In genomic region chr9:107768224-107768623, GRCh38 we compare ENCODE assay signal across 27 cellular contexts.
DNase-seq lines count a peak whose midpoint lies in the region; ATAC-seq, FAIRE-seq and TF ChIP-seq lines count a peak whose summit lies in the region.
"Had no signal": no experiment of that assay in that cellular context is flagged by ENCODE, and none has a peak within 500 bp of the region (broad histone marks: within the 10 kb centered on the region; RNA-seq: fewer than 3 reads in every experiment).

No MANE protein-coding gene starts in this region.

- H3K27ac Mint-ChIP-seq in neural progenitor cell, result no peak overlapping the region
- H3K27ac Mint-ChIP-seq: activated CD8-positive, alpha-beta T cell treated with anti-CD3 and anti-CD28 coated beads for 36 hours; activated naive CD4-positive, alpha-beta T cell treated with anti-CD3 and anti-CD28 coated beads, Interleukin-2, amount 50 U/mL, for 24 hours; activated T-helper 2 cell treated with anti-CD3 and anti-CD28 coated beads, Interferon-gamma antibody, Interleukin-2, Interleukin-4, amounts not matched to agents 10 μg/mL and 5 μg/mL and 100 μg/mL, durations not matched to agents 14 hours and 24 hours and 36 hours; HFFc6; T-helper 17 cell; type B pancreatic cell had no signal

- DNase-seq in endothelial cell of umbilical vein (ENCODE audit: low read depth, low spot score), result peak; percentile 59
- DNase-seq in left ventricle myocardium inferior, result peak; percentile 46
- peak; percentile 8 for DNase-seq in neural progenitor cell (ENCODE audit: low spot score)
- no peak for DNase-seq in G401 (ENCODE audit: low spot score)
- no peak for DNase-seq in HPDE6-E6E7 (ENCODE audit: extremely low spot score)
- DNase-seq: activated CD4-positive, CD25-positive, alpha-beta regulatory T cell treated with anti-CD3 and anti-CD28 coated beads, Interleukin-2, amount 50 U/mL, for 72 hours; activated CD8-positive, alpha-beta T cell treated with anti-CD3 and anti-CD28 coated beads for 36 hours; colonic mucosa; DMS79 treated with DMSO at 0.1 percent for 48 hours; glutamatergic neuron; HFFc6; IMR-90; NCI-H146; NCI-H2107; NCI-H446; SK-N-SH; T-helper 17 cell had no signal

- dilution Hi-C loops in endothelial cell of umbilical vein (cut with MboI; ENCODE audit: extremely low pct_ligation_motif_present, low sequenced_read_pairs), result no loop called here

- H3K79me2 ChIP-seq in endothelial cell of umbilical vein (ENCODE audit: control insufficient read depth, insufficient read depth, low read length), result no peaks in the 10 kb centered on the region
- H3K79me2 ChIP-seq in neural progenitor cell (ENCODE audit: low read depth), result no peaks in the 10 kb centered on the region

- H3K4me3 ChIP-seq in endothelial cell of umbilical vein (replicated peaks in 1 of 3; ENCODE audit: insufficient read depth in 1 of 3, low read depth in 1 of 3, low read length in 3 of 3) (no peak overlapping the region), left ventricle myocardium inferior (no peak overlapping the region), neural progenitor cell (no peak overlapping the region)
- H3K4me3 ChIP-seq: colonic mucosa, smooth muscle cell had no signal

- H3K9ac ChIP-seq in endothelial cell of umbilical vein (replicated peaks; ENCODE audit: extremely low read depth, insufficient read depth, low read length), result no peak overlapping the region
- H3K9ac ChIP-seq in neural progenitor cell, result no peak overlapping the region
- H3K9ac ChIP-seq: SK-N-SH had no signal

- H3K27ac ChIP-seq in endothelial cell of umbilical vein (ENCODE audit: insufficient read depth, low read depth, low read length) (no peak overlapping the region), left ventricle myocardium inferior (replicated peaks) (peak overlapping the region; percentile 84), neural progenitor cell (no peak overlapping the region)
- H3K27ac ChIP-seq: C4-2B, colonic mucosa, RWPE1 had no signal

- H3K4me1 ChIP-seq in endothelial cell of umbilical vein (ENCODE audit: control insufficient read depth, extremely low read depth, insufficient read depth, low read length) (peaks cover 6% of the 10 kb centered on the region), left ventricle myocardium inferior (peaks cover 27% of the 10 kb centered on the region), neural progenitor cell (no peaks in the 10 kb centered on the region)
- H3K4me1 ChIP-seq: colonic mucosa had no signal

- H3K27me3 ChIP-seq in endothelial cell of umbilical vein (ENCODE audit: control insufficient read depth in 2 of 2, insufficient read depth in 2 of 2, low read length in 2 of 2) (no peaks in the 10 kb centered on the region), left ventricle myocardium inferior (ENCODE audit: low read depth) (no peaks in the 10 kb centered on the region), neural progenitor cell (no peaks in the 10 kb centered on the region)
- H3K27me3 ChIP-seq: colonic mucosa had no signal

- H3K4me3 Mint-ChIP-seq in neural progenitor cell, result no peak overlapping the region
- H3K4me3 Mint-ChIP-seq: activated CD8-positive, alpha-beta T cell treated with anti-CD3 and anti-CD28 coated beads for 36 hours; activated naive CD4-positive, alpha-beta T cell treated with anti-CD3 and anti-CD28 coated beads, Interleukin-2, amount 50 U/mL, for 24 hours; HFFc6; T-helper 17 cell; type B pancreatic cell had no signal

- no peaks in the 10 kb centered on the region for H3K9me1 ChIP-seq in endothelial cell of umbilical vein (replicated peaks; ENCODE audit: control insufficient read depth, extremely low read depth, insufficient read depth, low read length)

- FAIRE-seq in endothelial cell of umbilical vein (lab: Jason Lieb, UNC), result peak; percentile 67
- FAIRE-seq: GM18507, keratinocyte had no signal

- no TSS peak for BruUV-seq in endothelial cell of umbilical vein (replicated peaks; lab: Mats Ljungman, UMichigan)

- H2AFZ ChIP-seq in endothelial cell of umbilical vein (ENCODE audit: low read depth, low read length) (peak overlapping the region; percentile 73), neural progenitor cell (replicated peaks) (peak overlapping the region; percentile 72)

- intact Hi-C loops in endothelial cell of umbilical vein (cut with micrococcal nuclease) (loop anchor here (1.0 kb wide), 1 partner anchor 13 kb away; no protein-coding TSS in a partner anchor), left ventricle myocardium inferior (cut with micrococcal nuclease) (no loop called here)

- H3K27me3 Mint-ChIP-seq in neural progenitor cell (ENCODE audit: insufficient read depth, low read depth), result peaks cover 2% of the 10 kb centered on the region
- H3K27me3 Mint-ChIP-seq: activated CD8-positive, alpha-beta T cell treated with anti-CD3 and anti-CD28 coated beads for 36 hours; activated naive CD4-positive, alpha-beta T cell treated with anti-CD3 and anti-CD28 coated beads, Interleukin-2, amount 50 U/mL, for 24 hours; T-helper 17 cell had no signal

- CTCF ChIA-PET in endothelial cell of umbilical vein (lab: Charles Lee), result no interaction called here

- H3K36me3 ChIP-seq in endothelial cell of umbilical vein (ENCODE audit: control insufficient read depth in 2 of 2, extremely low read depth in 1 of 2, insufficient read depth in 2 of 2, low read length in 2 of 2) (no peaks in the 10 kb centered on the region), left ventricle myocardium inferior (no peaks in the 10 kb centered on the region), neural progenitor cell (no peaks in the 10 kb centered on the region)
- H3K36me3 ChIP-seq: colonic mucosa had no signal

- H3F3A ChIP-seq in neural progenitor cell (ENCODE audit: low read depth), result no peaks in the 10 kb centered on the region

- H3K4me1 Mint-ChIP-seq in neural progenitor cell, result no peaks in the 10 kb centered on the region
- H3K4me1 Mint-ChIP-seq: activated naive CD4-positive, alpha-beta T cell treated with anti-CD3 and anti-CD28 coated beads, Interleukin-2, amount 50 U/mL, for 24 hours; T-helper 17 cell had no signal

- H3K9me3 ChIP-seq in endothelial cell of umbilical vein (replicated peaks; ENCODE audit: control insufficient read depth, insufficient read depth, low read length), result no peaks in the 10 kb centered on the region
- peaks cover 7% of the 10 kb centered on the region for H3K9me3 ChIP-seq in left ventricle myocardium inferior (replicated peaks)
- no peaks in the 10 kb centered on the region for H3K9me3 ChIP-seq in neural progenitor cell (ENCODE audit: low read depth)
- H3K9me3 ChIP-seq: colonic mucosa, SK-N-SH had no signal

- POLR2A ChIA-PET in endothelial cell of umbilical vein (lab: Charles Lee), result no interaction called here

- H3K4me2 ChIP-seq in endothelial cell of umbilical vein (ENCODE audit: insufficient read depth, low read length), result no peak overlapping the region
- H3K4me2 ChIP-seq in neural progenitor cell, result no peak overlapping the region
- H3K4me2 ChIP-seq: SK-N-SH, smooth muscle cell had no signal

- no peak for TF ChIP-seq POLR2A in endothelial cell of umbilical vein (IDR thresholded peaks at IDR 0.05; ENCODE audit: low read depth, low read length)

- no peaks in the 10 kb centered on the region for H4K20me1 ChIP-seq in endothelial cell of umbilical vein (replicated peaks; ENCODE audit: control insufficient read depth, extremely low read depth, insufficient read depth, low read length)
- H4K20me1 ChIP-seq in neural progenitor cell (ENCODE audit: low read depth), result no peaks in the 10 kb centered on the region

- no peak for ATAC-seq in GM19324 (IDR thresholded peaks at IDR 0.05; ENCODE audit: low FRiP score, unreplicated experiment)
- ATAC-seq in HG03520 (IDR thresholded peaks at IDR 0.05; ENCODE audit: unreplicated experiment), result no peak
- ATAC-seq: activated CD8-positive, alpha-beta T cell treated with anti-CD3 and anti-CD28 coated beads for 36 hours; T-helper 17 cell had no signal

- H3K36me3 Mint-ChIP-seq in neural progenitor cell, result no peaks in the 10 kb centered on the region
- H3K36me3 Mint-ChIP-seq: activated naive CD4-positive, alpha-beta T cell treated with anti-CD3 and anti-CD28 coated beads, Interleukin-2, amount 50 U/mL, for 24 hours; type B pancreatic cell had no signal

- TF ChIP-seq CTCF in endothelial cell of umbilical vein (IDR thresholded peaks at IDR 0.05; ENCODE audit: extremely low read depth in 1 of 2, insufficient read depth in 1 of 2, low read depth in 1 of 2, low read length in 2 of 2) (no peak), left ventricle myocardium inferior (IDR thresholded peaks at IDR 0.05; ENCODE audit: borderline replicate concordance) (no peak), neural progenitor cell (IDR thresholded peaks at IDR 0.05) (no peak)

- in situ Hi-C loops in G401 (cut with HindIII; ENCODE audit: low sequenced_read_pairs), result no loop called here

- H3K9me3 Mint-ChIP-seq in neural progenitor cell, result peaks cover 11% of the 10 kb centered on the region
- H3K9me3 Mint-ChIP-seq: activated naive CD4-positive, alpha-beta T cell treated with anti-CD3 and anti-CD28 coated beads, Interleukin-2, amount 50 U/mL, for 24 hours; HFFc6 had no signal

TF ChIP-seq in endothelial cell of umbilical vein, 7 proteins besides CTCF, POLR2A, EP300 and RAD21:
- TF ChIP-seq FOS (IDR thresholded peaks at IDR 0.05; ENCODE audit: borderline replicate concordance, insufficient read depth, low read length), result no peak
- TF ChIP-seq EZH2 (IDR thresholded peaks at IDR 0.05; ENCODE audit: borderline replicate concordance, low read depth, low read length, severe bottlenecking), result no peak
- TF ChIP-seq JUN (IDR thresholded peaks at IDR 0.05; ENCODE audit: borderline replicate concordance, insufficient read depth, insufficient read length, low read depth), result no peak
- TF ChIP-seq GATA2 (IDR thresholded peaks at IDR 0.05; ENCODE audit: insufficient read depth, insufficient read length, low read depth, low read length), result no peak
- no peak for TF ChIP-seq MYC (IDR thresholded peaks at IDR 0.05; ENCODE audit: low read depth, low read length)
- no peak for TF ChIP-seq MAX (IDR thresholded peaks at IDR 0.05; ENCODE audit: insufficient read depth, insufficient read length)
- no peak for TF ChIP-seq POLR2AphosphoS5 (IDR thresholded peaks at IDR 0.05; ENCODE audit: insufficient read depth, low read depth, low read length)

Comparison
In these comparisons a context has a peak if more than half of its experiments do, and no peak if none do; other contexts are left out.
1. DNase-seq: peak in endothelial cell of umbilical vein (single experiment), left ventricle myocardium inferior (single experiment) and neural progenitor cell (single experiment); none in G401 (single experiment) and HPDE6-E6E7 (single experiment).